11 cellular contexts compared by ENCODE assay signal in the genomic region with DNA sequence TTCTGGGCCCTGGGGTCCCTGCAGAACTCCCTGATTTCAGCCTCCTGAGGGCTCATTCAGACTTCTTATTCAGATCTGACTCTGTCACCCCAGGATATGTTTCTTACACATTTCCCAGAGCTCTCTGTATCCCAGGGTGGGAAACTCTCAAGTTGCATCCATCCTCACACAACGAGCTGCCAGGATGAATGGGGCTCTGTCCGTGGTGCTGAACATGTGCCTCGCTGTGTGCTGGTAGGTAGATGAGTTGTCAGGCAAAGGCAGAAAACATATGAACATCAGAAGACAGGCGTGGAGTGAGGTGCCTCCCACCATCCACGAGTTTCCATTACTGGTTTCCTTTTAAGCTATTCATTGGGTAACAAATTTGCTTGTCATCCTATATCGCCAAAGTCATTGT. TPM values are rescaled to one million over a fixed set of nuclear protein-coding genes. Genes with fewer than 3 reads are reported as not detected.
DNase-seq lines count a peak whose midpoint lies in the region; ATAC-seq, FAIRE-seq and TF ChIP-seq lines count a peak whose summit lies in the region.
"Had no signal": no experiment of that assay in that cellular context is flagged by ENCODE, and none has a peak within 500 bp of the region (broad histone marks: within the 10 kb centered on the region; RNA-seq: fewer than 3 reads in every experiment).

No MANE protein-coding gene starts in this region.

- H3K27ac Mint-ChIP-seq in GM23338 = no peak overlapping the region
- H3K27ac Mint-ChIP-seq in astrocyte (ENCODE audit: unreplicated experiment) = no peak overlapping the region
- H3K27ac Mint-ChIP-seq: activated naive CD4-positive, alpha-beta T cell treated with anti-CD3 and anti-CD28 coated beads, Interleukin-2, amount 50 U/mL, for 24 hours; immature natural killer cell had no signal

- no peak overlapping the region for H3K9ac ChIP-seq in astrocyte (ENCODE audit: low read length)

- no peaks in the 10 kb centered on the region for H3K36me3 ChIP-seq in GM23338 (ENCODE audit: insufficient read depth)
- H3K36me3 ChIP-seq in astrocyte (ENCODE audit: insufficient read depth, low read length) = no peaks in the 10 kb centered on the region
- H3K36me3 ChIP-seq in transverse colon = no peaks in the 10 kb centered on the region

- peak; percentile 88 for ATAC-seq in GM23338

- H3K9me3 Mint-ChIP-seq in GM23338 (no peaks in the 10 kb centered on the region; the same call in 2 of the 3 replicates), astrocyte (ENCODE audit: unreplicated experiment) (peaks cover 6% of the 10 kb centered on the region)
- H3K9me3 Mint-ChIP-seq: activated naive CD4-positive, alpha-beta T cell treated with anti-CD3 and anti-CD28 coated beads, Interleukin-2, amount 50 U/mL, for 24 hours; immature natural killer cell had no signal

- H3K4me2 ChIP-seq in GM23338 (no peak overlapping the region), astrocyte (ENCODE audit: low read length) (no peak overlapping the region)

- no peaks in the 10 kb centered on the region for H3K36me3 Mint-ChIP-seq in GM23338 (ENCODE audit: low read depth)
- H3K36me3 Mint-ChIP-seq in astrocyte (ENCODE audit: low read depth, unreplicated experiment) = no peaks in the 10 kb centered on the region
- H3K36me3 Mint-ChIP-seq: activated naive CD4-positive, alpha-beta T cell treated with anti-CD3 and anti-CD28 coated beads, Interleukin-2, amount 50 U/mL, for 24 hours had no signal

- H3K79me2 ChIP-seq in GM23338 (replicated peaks; ENCODE audit: insufficient read depth) (no peaks in the 10 kb centered on the region), astrocyte (ENCODE audit: insufficient read depth, low read length) (no peaks in the 10 kb centered on the region)

- no peak for TF ChIP-seq POLR2A in transverse colon (IDR thresholded peaks at IDR 0.05)

- no peaks in the 10 kb centered on the region for H3F3A ChIP-seq in GM23338 (replicated peaks; ENCODE audit: low read depth)

- H3K9me2 ChIP-seq in GM23338 (ENCODE audit: insufficient read depth) = 0 out of 2 replicates have a peak, but pooled peaks cover 3% of the 10 kb centered on the region

- H3K4me3 ChIP-seq in GM23338 (no peak overlapping the region), astrocyte (ENCODE audit: insufficient read depth, low read depth, low read length) (no peak overlapping the region), transverse colon (no peak overlapping the region)

- H3K27ac ChIP-seq in GM23338 (ENCODE audit: low read depth) (no peak overlapping the region), astrocyte (ENCODE audit: low read depth, low read length) (no peak overlapping the region), transverse colon (no peak overlapping the region)

- in situ Hi-C loops in transverse colon (cut with MboI; ENCODE audit: low pct_ligation_motif_present in 1 of 4, low pct_unique_long_range_greater_than_20kb in 1 of 4, low sequenced_read_pairs in 3 of 4) = no loop called here

- H3K4me3 Mint-ChIP-seq in GM23338 (no peak overlapping the region), astrocyte (ENCODE audit: unreplicated experiment) (no peak overlapping the region)
- H3K4me3 Mint-ChIP-seq: activated naive CD4-positive, alpha-beta T cell treated with anti-CD3 and anti-CD28 coated beads, Interleukin-2, amount 50 U/mL, for 24 hours; immature natural killer cell had no signal

- H2AFZ ChIP-seq in GM23338 (no peak overlapping the region), astrocyte (ENCODE audit: low read depth, low read length) (no peak overlapping the region)

- H3K9me3 ChIP-seq in astrocyte (ENCODE audit: insufficient read depth, low read depth, low read length) (no peaks in the 10 kb centered on the region), transverse colon (no peaks in the 10 kb centered on the region)

- no peak for TF ChIP-seq EP300 in transverse colon (IDR thresholded peaks at IDR 0.05; ENCODE audit: low read depth)

- no peak for TF ChIP-seq CTCF in GM23338 (conservative IDR thresholded peaks at IDR 0.05; ENCODE audit: low read depth in 2 of 2)
- TF ChIP-seq CTCF in astrocyte (IDR thresholded peaks at IDR 0.05; ENCODE audit: insufficient read depth, low read depth, low read length) = no peak
- TF ChIP-seq CTCF in transverse colon (IDR thresholded peaks at IDR 0.05) = no peak

- no peaks in the 10 kb centered on the region for H4K20me1 ChIP-seq in GM23338 (replicated peaks; ENCODE audit: insufficient read depth)
- peaks cover 7% of the 10 kb centered on the region for H4K20me1 ChIP-seq in astrocyte (ENCODE audit: insufficient read depth, low read length)

- H3K4me1 ChIP-seq in GM23338 (ENCODE audit: insufficient read depth) = no peaks in the 10 kb centered on the region
- no peaks in the 10 kb centered on the region for H3K4me1 ChIP-seq in astrocyte (ENCODE audit: insufficient read depth, low read length)
- H3K4me1 ChIP-seq in transverse colon = peaks cover 0 to 8% (median 0%) of the 10 kb centered on the region in 4 donors

- H3K27me3 Mint-ChIP-seq in GM23338 (ENCODE audit: insufficient read depth, low read depth, poor library complexity) (peaks cover 2% of the 10 kb centered on the region), astrocyte (ENCODE audit: low read depth, unreplicated experiment) (peaks cover 57% of the 10 kb centered on the region)

- DNase-seq in GM23338 (ENCODE audit: low spot score) = peak; percentile 88
- DNase-seq in NCI-H460 (ENCODE audit: extremely low read depth, low read depth) = peak; percentile 58
- DNase-seq in astrocyte (ENCODE audit: low read depth) = peak; percentile 25
- DNase-seq in mucosa of gallbladder (ENCODE audit: low spot score) = peak; percentile 21
- no peak for DNase-seq in transverse colon
- no peak for DNase-seq in NCI-H2029 (lab: John Stamatoyannopoulos, UW)
- no peak for DNase-seq in NCI-H2196 (lab: John Stamatoyannopoulos, UW; ENCODE audit: unreplicated experiment)
- no peak for DNase-seq in amygdala (lab: John Stamatoyannopoulos, UW)
- DNase-seq: NCI-H748 treated with DMSO at 0.1 percent for 48 hours had no signal

- 23 to 27% methylated on average over 3 to 6 of the region's 6 CpGs for WGBS in transverse colon (ENCODE audit: low coverage in 1 of 2), 2 donors

- no peaks in the 10 kb centered on the region for H3K27me3 ChIP-seq in GM23338 (ENCODE audit: insufficient read depth)
- peaks cover 38% of the 10 kb centered on the region for H3K27me3 ChIP-seq in astrocyte (ENCODE audit: insufficient read depth, low read length)
- H3K27me3 ChIP-seq in transverse colon = peaks cover 10% of the 10 kb centered on the region

- intact Hi-C loops in transverse colon (cut with DNase I; ENCODE audit: low total_unique reads) = no loop called here

- no peak for FAIRE-seq in astrocyte (lab: Jason Lieb, UNC)

- peaks cover 4% of the 10 kb centered on the region for H3K4me1 Mint-ChIP-seq in GM23338
- H3K4me1 Mint-ChIP-seq in astrocyte (ENCODE audit: low read depth, unreplicated experiment) = peaks cover 12% of the 10 kb centered on the region
- H3K4me1 Mint-ChIP-seq: activated naive CD4-positive, alpha-beta T cell treated with anti-CD3 and anti-CD28 coated beads, Interleukin-2, amount 50 U/mL, for 24 hours; immature natural killer cell had no signal

TF ChIP-seq in GM23338, 12 proteins besides CTCF, POLR2A, EP300 and RAD21:
- TF ChIP-seq, protein P1, sequence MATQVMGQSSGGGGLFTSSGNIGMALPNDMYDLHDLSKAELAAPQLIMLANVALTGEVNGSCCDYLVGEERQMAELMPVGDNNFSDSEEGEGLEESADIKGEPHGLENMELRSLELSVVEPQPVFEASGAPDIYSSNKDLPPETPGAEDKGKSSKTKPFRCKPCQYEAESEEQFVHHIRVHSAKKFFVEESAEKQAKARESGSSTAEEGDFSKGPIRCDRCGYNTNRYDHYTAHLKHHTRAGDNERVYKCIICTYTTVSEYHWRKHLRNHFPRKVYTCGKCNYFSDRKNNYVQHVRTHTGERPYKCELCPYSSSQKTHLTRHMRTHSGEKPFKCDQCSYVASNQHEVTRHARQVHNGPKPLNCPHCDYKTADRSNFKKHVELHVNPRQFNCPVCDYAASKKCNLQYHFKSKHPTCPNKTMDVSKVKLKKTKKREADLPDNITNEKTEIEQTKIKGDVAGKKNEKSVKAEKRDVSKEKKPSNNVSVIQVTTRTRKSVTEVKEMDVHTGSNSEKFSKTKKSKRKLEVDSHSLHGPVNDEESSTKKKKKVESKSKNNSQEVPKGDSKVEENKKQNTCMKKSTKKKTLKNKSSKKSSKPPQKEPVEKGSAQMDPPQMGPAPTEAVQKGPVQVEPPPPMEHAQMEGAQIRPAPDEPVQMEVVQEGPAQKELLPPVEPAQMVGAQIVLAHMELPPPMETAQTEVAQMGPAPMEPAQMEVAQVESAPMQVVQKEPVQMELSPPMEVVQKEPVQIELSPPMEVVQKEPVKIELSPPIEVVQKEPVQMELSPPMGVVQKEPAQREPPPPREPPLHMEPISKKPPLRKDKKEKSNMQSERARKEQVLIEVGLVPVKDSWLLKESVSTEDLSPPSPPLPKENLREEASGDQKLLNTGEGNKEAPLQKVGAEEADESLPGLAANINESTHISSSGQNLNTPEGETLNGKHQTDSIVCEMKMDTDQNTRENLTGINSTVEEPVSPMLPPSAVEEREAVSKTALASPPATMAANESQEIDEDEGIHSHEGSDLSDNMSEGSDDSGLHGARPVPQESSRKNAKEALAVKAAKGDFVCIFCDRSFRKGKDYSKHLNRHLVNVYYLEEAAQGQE (IDR thresholded peaks at IDR 0.05; ENCODE audit: unreplicated experiment) = peak; percentile 95
- no peak for TF ChIP-seq JUNB (IDR thresholded peaks at IDR 0.05; ENCODE audit: unreplicated experiment)

RNA-seq across cellular contexts. Expression of a gene that starts 11.4 kb away (rescaled TPM):
- total RNA-seq in GM23338 (2014; rRNA removed; shearing (Covaris generic)) = not detected in 2 replicates
- not detected in 2 replicates for polyA plus RNA-seq in GM23338 (2016; fragmentation: Nextera tagmentation; extraction: Ambion mirVana)
- total RNA-seq in NCI-H460 (2014; rRNA removed; shearing (Covaris generic)) = not detected in 2 replicates
- not detected in 2 replicates for polyA plus RNA-seq in NCI-H460 (2014; cell fraction: nucleus; rRNA removed)
- total RNA-seq in astrocyte = not detected in 2 replicates
- total RNA-seq in mucosa of gallbladder = not detected
- total RNA-seq in transverse colon = not detected
- polyA plus RNA-seq: immature natural killer cell had no signal

Comparison
In these comparisons a context has a peak if more than half of its experiments do, and no peak if none do; other contexts are left out.
1. DNase-seq: peak in GM23338 (single experiment), NCI-H460 (single experiment), astrocyte (single experiment) and mucosa of gallbladder (single experiment); none in transverse colon (single experiment), NCI-H2029 (single experiment), NCI-H2196 (single experiment) and amygdala (0 of 56).